Comparison of ENCODE assay signal across 10 cellular contexts in genomic region chr7:44064791-44065430, GRCh38. TPM values are rescaled to one million over a fixed set of nuclear protein-coding genes. Genes with fewer than 3 reads are reported as not detected.
A peak's percentile ranks its signal among the peaks of the same experiment; 100 is the strongest.
DNase-seq lines count a peak whose midpoint lies in the region; ATAC-seq and TF ChIP-seq lines count a peak whose summit lies in the region.
"Had no signal": no experiment of that assay in that cellular context is flagged by ENCODE, and none has a peak within 500 bp of the region (broad histone marks: within the 10 kb centered on the region; RNA-seq: fewer than 3 reads in every experiment).

No MANE protein-coding gene starts in this region.

- intact Hi-C loops in activated CD4-positive, alpha-beta T cell treated with anti-CD3 and anti-CD28 coated beads for 36 hours (cut with DNase I, micrococcal nuclease): no loop called here
- intact Hi-C loops in activated B cell treated with CpG ODN at 0.5 μM for 24 hours (cut with micrococcal nuclease) (no loop called here), right cardiac atrium (cut with DNase I) (no loop called here), A673 (cut with micrococcal nuclease; ENCODE audit: unreplicated experiment) (no loop called here)

- no peak for TF ChIP-seq CTCF in activated B cell treated with CpG ODN at 0.5 μM for 24 hours (IDR thresholded peaks at IDR 0.05)
- TF ChIP-seq CTCF in A673 (conservative IDR thresholded peaks at IDR 0.05; ENCODE audit: low read depth, low read length): no peak

- DNase-seq in activated CD4-positive, alpha-beta T cell treated with anti-CD3 and anti-CD28 coated beads for 36 hours: peak; percentile 19
- no peak for DNase-seq in activated CD4-positive, alpha-beta T cell treated with anti-CD3 and anti-CD28 coated beads, Interleukin-2, amount 10 ng/mL, durations not matched to agents 7 days and 5 days
- peak; percentile 16 for DNase-seq in activated B cell treated with CpG ODN at 0.5 μM for 24 hours
- peak in 2 of 3 donors; percentile 36 to 73 for DNase-seq in right cardiac atrium
- DNase-seq in medulla oblongata (ENCODE audit: extremely low spot score): no peak
- DNase-seq in A673 (ENCODE audit: low spot score): no peak

- no peak overlapping the region for H3K4me3 Mint-ChIP-seq in activated CD4-positive, alpha-beta T cell treated with anti-CD3 and anti-CD28 coated beads for 36 hours
- no peak overlapping the region for H3K4me3 Mint-ChIP-seq in activated CD4-positive, alpha-beta T cell treated with anti-CD3 and anti-CD28 coated beads, Interleukin-2, amount 10 ng/mL, durations not matched to agents 7 days and 5 days
- H3K4me3 Mint-ChIP-seq in activated B cell treated with CpG ODN at 0.5 μM for 24 hours: peak overlapping the region; percentile 28
- H3K4me3 Mint-ChIP-seq in stimulated activated memory B cell treated with anti-CD40 and anti-IgM and Interleukin-4, amounts not matched to agents 10 μg/mL and 1 μg/mL and 100 μg/mL, for 72 hours: peak overlapping the region; percentile 34

- CTCF ChIA-PET in activated CD4-positive, alpha-beta T cell treated with anti-CD3 and anti-CD28 coated beads for 36 hours (lab: Charles Lee): no interaction called here
- CTCF ChIA-PET in activated CD4-positive, alpha-beta T cell treated with anti-CD3 and anti-CD28 coated beads, Interleukin-2, amount 10 ng/mL, durations not matched to agents 7 days and 5 days (lab: Charles Lee): no interaction called here
- CTCF ChIA-PET in activated B cell treated with CpG ODN at 0.5 μM for 24 hours (lab: Charles Lee) (no interaction called here), A673 (lab: Charles Lee) (no interaction called here)

- H3K27ac Mint-ChIP-seq in activated CD4-positive, alpha-beta T cell treated with anti-CD3 and anti-CD28 coated beads for 36 hours: no peak overlapping the region
- H3K27ac Mint-ChIP-seq in activated CD4-positive, alpha-beta T cell treated with anti-CD3 and anti-CD28 coated beads, Interleukin-2, amount 10 ng/mL, durations not matched to agents 7 days and 5 days: no peak overlapping the region
- peak overlapping the region; percentile 72 for H3K27ac Mint-ChIP-seq in activated B cell treated with CpG ODN at 0.5 μM for 24 hours
- peak overlapping the region; percentile 71 for H3K27ac Mint-ChIP-seq in stimulated activated memory B cell treated with anti-CD40 and anti-IgM and Interleukin-4, amounts not matched to agents 10 μg/mL and 1 μg/mL and 100 μg/mL, for 72 hours

- peaks cover 9% of the 10 kb centered on the region for H3K36me3 ChIP-seq in A673 (ENCODE audit: insufficient read depth, low read length, poor library complexity, severe bottlenecking)

- no peaks in the 10 kb centered on the region for H3K9me3 Mint-ChIP-seq in activated CD4-positive, alpha-beta T cell treated with anti-CD3 and anti-CD28 coated beads for 36 hours (ENCODE audit: low read depth)
- H3K9me3 Mint-ChIP-seq in activated CD4-positive, alpha-beta T cell treated with anti-CD3 and anti-CD28 coated beads, Interleukin-2, amount 10 ng/mL, durations not matched to agents 7 days and 5 days: no peaks in the 10 kb centered on the region
- no peaks in the 10 kb centered on the region for H3K9me3 Mint-ChIP-seq in activated B cell treated with CpG ODN at 0.5 μM for 24 hours
- H3K9me3 Mint-ChIP-seq in stimulated activated memory B cell treated with anti-CD40 and anti-IgM and Interleukin-4, amounts not matched to agents 10 μg/mL and 1 μg/mL and 100 μg/mL, for 72 hours: peaks cover 3% of the 10 kb centered on the region

- POLR2A ChIA-PET in activated CD4-positive, alpha-beta T cell treated with anti-CD3 and anti-CD28 coated beads for 36 hours (lab: Charles Lee): no interaction called here
- POLR2A ChIA-PET in activated CD4-positive, alpha-beta T cell treated with anti-CD3 and anti-CD28 coated beads, Interleukin-2, amount 10 ng/mL, durations not matched to agents 7 days and 5 days (lab: Charles Lee): no interaction called here
- POLR2A ChIA-PET in activated B cell treated with CpG ODN at 0.5 μM for 24 hours (lab: Charles Lee) (interaction anchor here (1.0 to 6.0 kb wide), 5 partner anchors 11 to 32 kb away, joined by 3 to 55 read pairs (median 4); partner anchors contain the start of gene DBNL), A673 (lab: Charles Lee; ENCODE audit: low non-redundant PET) (no interaction called here)

- H3K36me3 Mint-ChIP-seq in activated CD4-positive, alpha-beta T cell treated with anti-CD3 and anti-CD28 coated beads for 36 hours (ENCODE audit: low read depth): peaks cover 7% of the 10 kb centered on the region
- H3K36me3 Mint-ChIP-seq in activated CD4-positive, alpha-beta T cell treated with anti-CD3 and anti-CD28 coated beads, Interleukin-2, amount 10 ng/mL, durations not matched to agents 7 days and 5 days (ENCODE audit: low read depth): peaks cover 15% of the 10 kb centered on the region
- H3K36me3 Mint-ChIP-seq in activated B cell treated with CpG ODN at 0.5 μM for 24 hours (ENCODE audit: low read depth): peaks cover 34% of the 10 kb centered on the region
- peaks cover 25% of the 10 kb centered on the region for H3K36me3 Mint-ChIP-seq in stimulated activated memory B cell treated with anti-CD40 and anti-IgM and Interleukin-4, amounts not matched to agents 10 μg/mL and 1 μg/mL and 100 μg/mL, for 72 hours

- no peaks in the 10 kb centered on the region for H3K27me3 Mint-ChIP-seq in activated CD4-positive, alpha-beta T cell treated with anti-CD3 and anti-CD28 coated beads for 36 hours
- H3K27me3 Mint-ChIP-seq in activated CD4-positive, alpha-beta T cell treated with anti-CD3 and anti-CD28 coated beads, Interleukin-2, amount 10 ng/mL, durations not matched to agents 7 days and 5 days: no peaks in the 10 kb centered on the region
- H3K27me3 Mint-ChIP-seq in activated B cell treated with CpG ODN at 0.5 μM for 24 hours: no peaks in the 10 kb centered on the region
- H3K27me3 Mint-ChIP-seq in stimulated activated memory B cell treated with anti-CD40 and anti-IgM and Interleukin-4, amounts not matched to agents 10 μg/mL and 1 μg/mL and 100 μg/mL, for 72 hours: no peaks in the 10 kb centered on the region

- H3K27me3 ChIP-seq in right cardiac atrium (ENCODE audit: control insufficient read depth, insufficient read depth): no peaks in the 10 kb centered on the region
- H3K27me3 ChIP-seq in A673 (replicated peaks; ENCODE audit: insufficient read depth, low read depth, low read length, poor library complexity): no peaks in the 10 kb centered on the region

- H3K4me1 ChIP-seq in right cardiac atrium (ENCODE audit: control insufficient read depth, insufficient read depth, low read length) (peaks cover 13% of the 10 kb centered on the region), A673 (ENCODE audit: insufficient read depth, low read length, poor library complexity, severe bottlenecking) (peaks cover 3% of the 10 kb centered on the region)

- ATAC-seq in activated CD4-positive, alpha-beta T cell treated with anti-CD3 and anti-CD28 coated beads for 36 hours: no peak
- ATAC-seq in activated B cell treated with CpG ODN at 0.5 μM for 24 hours (ENCODE audit: low read depth): peak; percentile 22
- ATAC-seq in right cardiac atrium: peak; percentile 1 to 12
- ATAC-seq in stimulated activated memory B cell treated with anti-CD40 and anti-IgM and Interleukin-4, amounts not matched to agents 10 μg/mL and 1 μg/mL and 100 μg/mL, for 72 hours: peak; percentile 44
- ATAC-seq in HG02571 (IDR thresholded peaks at IDR 0.05; ENCODE audit: unreplicated experiment): no peak

- H3K4me3 ChIP-seq in right cardiac atrium (ENCODE audit: low read length) (peak overlapping the region; percentile 54), A673 (ENCODE audit: low read depth, low read length, poor library complexity, severe bottlenecking) (no peak overlapping the region)

- BruUV-seq in A673 (replicated peaks; lab: Mats Ljungman, UMichigan): no TSS peak

- peaks cover 26% of the 10 kb centered on the region for H3K4me1 Mint-ChIP-seq in activated CD4-positive, alpha-beta T cell treated with anti-CD3 and anti-CD28 coated beads for 36 hours
- H3K4me1 Mint-ChIP-seq in activated CD4-positive, alpha-beta T cell treated with anti-CD3 and anti-CD28 coated beads, Interleukin-2, amount 10 ng/mL, durations not matched to agents 7 days and 5 days: peaks cover 2% of the 10 kb centered on the region
- H3K4me1 Mint-ChIP-seq in activated B cell treated with CpG ODN at 0.5 μM for 24 hours: peaks cover 66% of the 10 kb centered on the region
- H3K4me1 Mint-ChIP-seq in stimulated activated memory B cell treated with anti-CD40 and anti-IgM and Interleukin-4, amounts not matched to agents 10 μg/mL and 1 μg/mL and 100 μg/mL, for 72 hours: peaks cover 82% of the 10 kb centered on the region

- peak overlapping the region; percentile 52 for H3K27ac ChIP-seq in right cardiac atrium (ENCODE audit: low read length)
- H3K27ac ChIP-seq in A673 (ENCODE audit: low read depth, low read length, poor library complexity, severe bottlenecking): no peak overlapping the region

- 12% methylated on average over 33 of the region's 33 CpGs for WGBS in right cardiac atrium

- no peaks in the 10 kb centered on the region for H3K9me3 ChIP-seq in right cardiac atrium (ENCODE audit: control insufficient read depth, low read length)
- H3K9me3 ChIP-seq in A673 (ENCODE audit: low read depth, low read length, poor library complexity, severe bottlenecking): no peaks in the 10 kb centered on the region

RNA-seq across cellular contexts. Expression of gene PGAM2, which starts 0.5 kb away (rescaled TPM):
- not detected for total RNA-seq in activated CD4-positive, alpha-beta T cell treated with anti-CD3 and anti-CD28 coated beads for 36 hours
- under 1 TPM in 1 of 2 experiments, not detected in 1; 0.32 TPM for total RNA-seq in activated CD4-positive, alpha-beta T cell treated with anti-CD3 and anti-CD28 coated beads, Interleukin-2, amount 10 ng/mL, durations not matched to agents 7 days and 5 days
- total RNA-seq in activated B cell treated with CpG ODN at 0.5 μM for 24 hours (1.1 and 1.2 TPM in 2 replicates), right cardiac atrium (1,000 to 10,000 TPM in 2 of 4 donors, 100 to 1,000 TPM in 2; 946 to 1,159 (median 1,024) TPM), A673 (2021) (not detected in 2 replicates)
- 2,530 TPM for polyA plus RNA-seq in right cardiac atrium
- total RNA-seq: NCI-H460 had no signal

RNA-seq across cellular contexts. Expression of gene POLM, which starts 17.4 kb away (rescaled TPM):
- 10 to 100 TPM; 27.0 to 29.9 TPM for total RNA-seq in activated CD4-positive, alpha-beta T cell treated with anti-CD3 and anti-CD28 coated beads for 36 hours
- total RNA-seq in activated CD4-positive, alpha-beta T cell treated with anti-CD3 and anti-CD28 coated beads, Interleukin-2, amount 10 ng/mL, durations not matched to agents 7 days and 5 days: 10 to 100 TPM; 31.8 to 38.2 TPM
- total RNA-seq in activated B cell treated with CpG ODN at 0.5 μM for 24 hours (53.0 and 69.7 TPM in 2 replicates), right cardiac atrium (10 to 100 TPM; 24.5 to 28.9 (median 25.8) TPM), A673 (2021) (9.6 and 12.8 TPM in 2 replicates)
- 16.6 TPM for polyA plus RNA-seq in right cardiac atrium

RNA-seq across cellular contexts. Expression of gene DBNL, which starts 20.4 kb away (rescaled TPM):
- 100 to 1,000 TPM; 106 to 117 TPM for total RNA-seq in activated CD4-positive, alpha-beta T cell treated with anti-CD3 and anti-CD28 coated beads for 36 hours
- total RNA-seq in activated CD4-positive, alpha-beta T cell treated with anti-CD3 and anti-CD28 coated beads, Interleukin-2, amount 10 ng/mL, durations not matched to agents 7 days and 5 days: 100 to 1,000 TPM; 152 to 168 TPM
- total RNA-seq in activated B cell treated with CpG ODN at 0.5 μM for 24 hours (198 and 210 TPM in 2 replicates), right cardiac atrium (10 to 100 TPM; 34.3 to 44.6 (median 38.1) TPM), A673 (2021) (64.5 and 74.4 TPM in 2 replicates)
- polyA plus RNA-seq in right cardiac atrium: 37.5 TPM

RNA-seq across cellular contexts. Expression of gene AEBP1, which starts 39.2 kb away (rescaled TPM):
- 10 to 100 TPM; 18.2 to 18.3 TPM for total RNA-seq in activated CD4-positive, alpha-beta T cell treated with anti-CD3 and anti-CD28 coated beads for 36 hours
- 1 to 10 TPM; 4.1 to 4.8 TPM for total RNA-seq in activated CD4-positive, alpha-beta T cell treated with anti-CD3 and anti-CD28 coated beads, Interleukin-2, amount 10 ng/mL, durations not matched to agents 7 days and 5 days
- total RNA-seq in activated B cell treated with CpG ODN at 0.5 μM for 24 hours: 17.4 and 21.7 TPM in 2 replicates
- total RNA-seq in right cardiac atrium: 100 to 1,000 TPM in 2 of 4 donors, 10 to 100 TPM in 2; 81.0 to 124 (median 103) TPM
- polyA plus RNA-seq in right cardiac atrium: 62.8 TPM
- 30.1 and 31.8 TPM in 2 replicates for total RNA-seq in A673 (2021)
- total RNA-seq: HT-29, NCI-H460 had no signal

RNA-seq across cellular contexts. Expression of gene POLD2, which starts 58.4 kb away (rescaled TPM):
- 100 to 1,000 TPM; 250 to 347 TPM for total RNA-seq in activated CD4-positive, alpha-beta T cell treated with anti-CD3 and anti-CD28 coated beads for 36 hours
- 100 to 1,000 TPM; 117 to 128 TPM for total RNA-seq in activated CD4-positive, alpha-beta T cell treated with anti-CD3 and anti-CD28 coated beads, Interleukin-2, amount 10 ng/mL, durations not matched to agents 7 days and 5 days
- 146 and 147 TPM in 2 replicates for total RNA-seq in activated B cell treated with CpG ODN at 0.5 μM for 24 hours
- total RNA-seq in right cardiac atrium: 100 to 1,000 TPM in 1 of 4 donors, 10 to 100 TPM in 3; 85.8 to 110 (median 99.0) TPM
- polyA plus RNA-seq in right cardiac atrium: 86.6 TPM
- total RNA-seq in A673 (2021): 252 TPM in 2 replicates

Comparison
In these comparisons a context has a peak if more than half of its experiments do, and no peak if none do; other contexts are left out.
1. DNase-seq: peak in activated CD4-positive, alpha-beta T cell treated with anti-CD3 and anti-CD28 coated beads for 36 hours (single experiment), activated B cell treated with CpG ODN at 0.5 μM for 24 hours (single experiment) and right cardiac atrium (2 of 3); none in activated CD4-positive, alpha-beta T cell treated with anti-CD3 and anti-CD28 coated beads, Interleukin-2, amount 10 ng/mL, durations not matched to agents 7 days and 5 days (single experiment), medulla oblongata (single experiment) and A673 (single experiment).
2. ATAC-seq: peak in activated B cell treated with CpG ODN at 0.5 μM for 24 hours (single experiment), right cardiac atrium (2 of 2) and stimulated activated memory B cell treated with anti-CD40 and anti-IgM and Interleukin-4, amounts not matched to agents 10 μg/mL and 1 μg/mL and 100 μg/mL, for 72 hours (single experiment); none in activated CD4-positive, alpha-beta T cell treated with anti-CD3 and anti-CD28 coated beads for 36 hours (single experiment) and HG02571 (single experiment).
3. H3K27ac Mint-ChIP-seq: peak in activated B cell treated with CpG ODN at 0.5 μM for 24 hours (single experiment) and stimulated activated memory B cell treated with anti-CD40 and anti-IgM and Interleukin-4, amounts not matched to agents 10 μg/mL and 1 μg/mL and 100 μg/mL, for 72 hours (single experiment); none in activated CD4-positive, alpha-beta T cell treated with anti-CD3 and anti-CD28 coated beads for 36 hours (single experiment) and activated CD4-positive, alpha-beta T cell treated with anti-CD3 and anti-CD28 coated beads, Interleukin-2, amount 10 ng/mL, durations not matched to agents 7 days and 5 days (single experiment).
4. H3K4me3 Mint-ChIP-seq: peak in activated B cell treated with CpG ODN at 0.5 μM for 24 hours (single experiment) and stimulated activated memory B cell treated with anti-CD40 and anti-IgM and Interleukin-4, amounts not matched to agents 10 μg/mL and 1 μg/mL and 100 μg/mL, for 72 hours (single experiment); none in activated CD4-positive, alpha-beta T cell treated with anti-CD3 and anti-CD28 coated beads for 36 hours (single experiment) and activated CD4-positive, alpha-beta T cell treated with anti-CD3 and anti-CD28 coated beads, Interleukin-2, amount 10 ng/mL, durations not matched to agents 7 days and 5 days (single experiment).
5. RNA of gene PGAM2, which starts 0.5 kb away (total RNA-seq): 946 to 1,159 TPM in right cardiac atrium; 1.1 to 1.2 TPM in activated B cell treated with CpG ODN at 0.5 μM for 24 hours, 0.32 TPM in activated CD4-positive, alpha-beta T cell treated with anti-CD3 and anti-CD28 coated beads, Interleukin-2, amount 10 ng/mL, durations not matched to agents 7 days and 5 days, not detected in activated CD4-positive, alpha-beta T cell treated with anti-CD3 and anti-CD28 coated beads for 36 hours and not detected in A673; every median in the first group is over 100 times any median in the second.